In genomic region chr17:2532146-2532720, GRCh38 we compare ENCODE assay signal across 34 cellular contexts.
"Had no signal": no experiment of that assay in that cellular context is flagged by ENCODE, and none has a peak within 500 bp of the region (broad histone marks: within the 10 kb centered on the region; RNA-seq: fewer than 3 reads in every experiment).

No MANE protein-coding gene starts in this region.

- H3K9me3 ChIP-seq: ascending aorta, MG63, Peyer's patch, SJSA1, SK-N-SH had no signal

- H3K9ac ChIP-seq: SK-N-SH had no signal

- H3K27me3 ChIP-seq: ascending aorta, cardiac muscle cell, MG63, Peyer's patch, SJSA1 had no signal

- H3K36me3 ChIP-seq: ascending aorta, cardiac muscle cell, MG63, Peyer's patch, SJSA1 had no signal

- H3K27ac ChIP-seq: ascending aorta, cardiac muscle cell, Peyer's patch, SJSA1, VCaP had no signal

- H3K4me2 ChIP-seq: SK-N-SH had no signal

- FAIRE-seq: TTC549 had no signal

- H3K4me1 ChIP-seq: ascending aorta, Peyer's patch, SJSA1 had no signal

- DNase-seq: activated CD4-positive, alpha-beta memory T cell treated with anti-CD3 and anti-CD28 coated beads, Interleukin-2, amount 10 ng/mL, durations not matched to agents 7 days and 5 days; activated CD4-positive, alpha-beta T cell treated with anti-CD3 and anti-CD28 coated beads for 1 hour; activated CD4-positive, CD25-positive, alpha-beta regulatory T cell; activated CD8-positive, alpha-beta memory T cell treated with anti-CD3 and anti-CD28 coated beads for 24 hours; activated CD8-positive, alpha-beta memory T cell treated with anti-CD3 and anti-CD28 coated beads, Interleukin-2, amount 10 ng/mL, durations not matched to agents 7 days and 5 days; activated CD8-positive, alpha-beta memory T cell treated with anti-CD3 and anti-CD28 coated beads, Interleukin-2, amount 50 U/mL, for 48 hours; activated gamma-delta T cell; activated naive CD4-positive, alpha-beta T cell treated with Interleukin-2 at 50 U/mL for 16 hours; activated naive CD8-positive, alpha-beta T cell treated with anti-CD3 and anti-CD28 coated beads, Interleukin-2, amount 10 ng/mL, durations not matched to agents 7 days and 5 days; activated T-cell treated with anti-CD3 and anti-CD28 coated beads, Interleukin-2, amount 50 U/mL, for 48 hours; amygdala; Kasumi-1; KBM-7; MG63; NCI-H1048; NCI-H1105 treated with DMSO at 0.1 percent for 48 hours; NCI-H1436; NCI-H187; NCI-H2029 treated with DMSO at 0.1 percent for 48 hours; NCI-H2107; NCI-H2171; NCI-H226; NCI-H446 treated with DMSO at 0.1 percent for 48 hours; NK-92 treated with Interleukin-12 subunit alpha and Interleukin-12 subunit beta, amount 100 ng/mL, for 24 hours; PC-3; Peyer's patch; RPMI8226; SHP77 treated with DMSO at 0.1 percent for 48 hours; SK-N-SH had no signal

- H3K4me3 ChIP-seq: ascending aorta, cardiac muscle cell, MG63, Peyer's patch, SJSA1 had no signal
